In the genomic region with DNA sequence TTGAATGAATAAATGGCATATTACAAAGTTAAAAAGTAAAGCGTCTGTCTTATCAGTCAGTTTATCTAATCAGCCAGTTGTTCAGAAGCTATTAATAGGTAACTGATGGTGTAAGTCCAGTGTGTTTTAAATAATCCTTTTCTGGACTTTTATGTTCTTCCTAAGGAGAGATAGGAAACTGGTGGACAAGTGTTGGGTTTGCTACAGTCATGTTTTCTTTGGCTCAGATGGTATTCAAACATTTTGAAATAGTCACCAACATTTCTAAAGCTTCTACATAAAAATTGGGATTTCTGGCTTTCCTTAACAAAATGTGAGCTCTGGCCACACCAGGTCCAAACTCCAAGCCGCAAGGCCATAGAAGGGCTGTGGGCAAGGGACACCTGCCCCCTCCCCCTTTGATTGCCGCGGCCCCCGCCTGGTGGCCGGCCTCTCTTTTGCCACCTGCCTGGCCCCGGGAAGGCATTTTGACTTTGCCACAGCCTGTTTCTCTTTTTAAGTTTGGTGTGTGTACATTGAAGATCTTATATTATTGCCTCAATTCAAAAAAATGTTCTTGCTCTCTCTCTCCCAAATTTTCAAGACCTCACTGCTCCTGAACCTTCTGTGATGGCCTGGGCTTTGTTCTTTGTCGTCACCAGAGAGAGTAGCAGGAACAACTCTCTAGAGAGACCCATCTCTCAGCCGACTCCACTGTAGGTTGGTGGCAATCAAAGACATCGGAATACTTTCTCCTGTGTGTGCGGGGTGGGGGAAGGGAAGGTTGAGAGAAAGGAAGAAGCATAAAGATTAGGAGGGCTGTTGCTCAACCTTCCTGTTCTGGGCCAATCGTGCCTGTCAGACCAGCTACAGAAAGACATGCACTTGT, we compare ENCODE assay signal across 8 cellular contexts.
A peak's percentile ranks its signal among the peaks of the same experiment; 100 is the strongest.
DNase-seq lines count a peak whose midpoint lies in the region; ATAC-seq and TF ChIP-seq lines count a peak whose summit lies in the region.

No MANE protein-coding gene starts in this region.

- H3K27me3 ChIP-seq in heart right ventricle (no peaks in the 10 kb centered on the region), gastroesophageal sphincter (no peaks in the 10 kb centered on the region)

- peak overlapping the region; percentile 21; the same call in 1 of the 2 replicates for H3K27ac ChIP-seq in VCaP
- peak overlapping the region in 9 of 10 donors; percentile 2 to 76 (median 63) for H3K27ac ChIP-seq in heart right ventricle
- H3K27ac ChIP-seq in gastroesophageal sphincter = no peak overlapping the region

- in situ Hi-C loops in KBM-7 (cut with MboI; ENCODE audit: low pct_unique_long_range_greater_than_20kb, low sequenced_read_pairs) (no loop called here), GM13977 (cut with MboI; ENCODE audit: low pct_unique_long_range_greater_than_20kb, low sequenced_read_pairs, unreplicated experiment) (no loop called here)

- ATAC-seq in heart right ventricle (peak in 7 of 8 donors; percentile 34 to 73 (median 70)), gastroesophageal sphincter (no peak)

- intact Hi-C loops in heart right ventricle (cut with DNase I) = loop anchor here in 1 of 10 donors (2.0 kb wide), 1 partner anchor 25 kb away; no protein-coding TSS in a partner anchor

- WGBS in heart right ventricle, 2 donors = 47 to 49% methylated on average over 12 of the region's 12 CpGs
- WGBS in gastroesophageal sphincter (ENCODE audit: low coverage in 1 of 2), 2 donors = 57 to 77% methylated on average over 6 to 11 of the region's 12 CpGs

- H3K36me3 ChIP-seq in heart right ventricle = no peaks in the 10 kb centered on the region
- H3K36me3 ChIP-seq in gastroesophageal sphincter = no peaks in the 10 kb centered on the region

- H3K9me3 ChIP-seq in heart right ventricle (no peaks in the 10 kb centered on the region), gastroesophageal sphincter (no peaks in the 10 kb centered on the region)

- TF ChIP-seq EP300 in gastroesophageal sphincter (IDR thresholded peaks at IDR 0.05) = no peak

- H3K4me1 ChIP-seq in heart right ventricle (peaks cover 0 to 39% (median 25%) of the 10 kb centered on the region in 9 donors), gastroesophageal sphincter (peaks cover 0 to 33% (median 5%) of the 10 kb centered on the region in 3 donors)

- DNase-seq in KBM-7 = peak; percentile 94
- peak in 1 of 2 donors; percentile 38 for DNase-seq in heart right ventricle
- peak; percentile 24 for DNase-seq in stimulated activated CD4-positive, alpha-beta T cell treated with anti-CD3 and anti-CD28 coated beads, Interleukin-4, amount 100 ng/mL, for 1 hour
- no peak for DNase-seq in activated CD4-positive, CD25-positive, alpha-beta regulatory T cell treated with anti-CD3 and anti-CD28 coated beads, Interleukin-2, amount 50 U/mL, for 72 hours
- DNase-seq in GM13977 (ENCODE audit: low spot score) = no peak
- DNase-seq in SHP77 treated with DMSO at 0.1 percent for 48 hours (lab: John Stamatoyannopoulos, UW) = no peak

- TF ChIP-seq CTCF in VCaP (conservative IDR thresholded peaks at IDR 0.05) (no peak), heart right ventricle (IDR thresholded peaks at IDR 0.05) (no peak), GM13977 (IDR thresholded peaks at IDR 0.05; ENCODE audit: extremely low read depth, insufficient read depth, missing control alignments) (no peak), gastroesophageal sphincter (IDR thresholded peaks at IDR 0.05) (no peak)

- H3K4me3 ChIP-seq in heart right ventricle (no peak overlapping the region), gastroesophageal sphincter (no peak overlapping the region)

- no peak for TF ChIP-seq POLR2A in gastroesophageal sphincter (IDR thresholded peaks at IDR 0.05)

Comparison
In these comparisons a context has a peak if more than half of its experiments do, and no peak if none do; other contexts are left out.
1. DNase-seq: peak in KBM-7 (single experiment) and stimulated activated CD4-positive, alpha-beta T cell treated with anti-CD3 and anti-CD28 coated beads, Interleukin-4, amount 100 ng/mL, for 1 hour (single experiment); none in activated CD4-positive, CD25-positive, alpha-beta regulatory T cell treated with anti-CD3 and anti-CD28 coated beads, Interleukin-2, amount 50 U/mL, for 72 hours (single experiment), GM13977 (single experiment) and SHP77 treated with DMSO at 0.1 percent for 48 hours (single experiment).
2. H3K27ac ChIP-seq: peak in VCaP (single experiment) and heart right ventricle (9 of 10); none in gastroesophageal sphincter (0 of 4).